28 cellular contexts compared by ENCODE assay signal in the genomic region with DNA sequence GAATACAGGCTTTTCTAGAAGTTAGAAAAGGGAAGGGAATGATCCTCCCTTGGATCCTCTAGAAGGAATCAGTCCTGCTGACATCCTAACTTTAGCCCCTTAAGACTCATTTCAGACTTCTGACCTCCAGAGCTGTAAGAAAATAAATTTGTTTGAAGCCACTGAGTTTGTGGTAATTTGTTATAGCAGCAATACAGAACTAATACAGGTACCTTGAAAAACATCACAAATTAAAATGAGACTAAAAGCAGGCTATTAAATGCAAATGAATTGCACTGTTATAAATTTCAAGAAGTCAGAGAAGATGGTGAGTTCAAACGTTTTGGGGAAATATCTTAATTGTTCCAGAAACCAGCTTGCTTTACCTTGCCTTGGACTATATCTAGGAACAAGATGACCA. TPM values are rescaled to one million over a fixed set of nuclear protein-coding genes. Genes with fewer than 3 reads are reported as not detected.
"Had no signal": no experiment of that assay in that cellular context is flagged by ENCODE, and none has a peak within 500 bp of the region (broad histone marks: within the 10 kb centered on the region; RNA-seq: fewer than 3 reads in every experiment).

No MANE protein-coding gene starts in this region.

- ATAC-seq: effector memory CD8-positive, alpha-beta T cell; esophagus mucosa; foreskin keratinocyte; gastrocnemius medialis; gastroesophageal sphincter; heart left ventricle; heart right ventricle had no signal

- H3K4me3 Mint-ChIP-seq: dendritic cell treated with granulocyte-macrophage colony-stimulating factor and Interleukin-4, amounts not matched to agents 40 ng/mL and 50 ng/mL, for 4 days; effector memory CD8-positive, alpha-beta T cell; endodermal cell had no signal

- DNase-seq: colonic mucosa; cortex of kidney; dermis blood vessel endothelial cell; dorsolateral prefrontal cortex; effector CD4-positive, alpha-beta T cell; effector CD8-positive, alpha-beta T cell; effector memory CD4-positive, alpha-beta T cell; effector memory CD8-positive, alpha-beta T cell; endodermal cell; erythroblast; esophagus squamous epithelium; foreskin fibroblast; foreskin keratinocyte; gastrocnemius medialis; glutamatergic neuron; head of caudate nucleus; heart left ventricle; heart right ventricle had no signal

- FAIRE-seq: colon, endometrium, endothelial cell of umbilical vein, frontal cortex had no signal

- H3K27ac Mint-ChIP-seq: dendritic cell treated with granulocyte-macrophage colony-stimulating factor and Interleukin-4, amounts not matched to agents 40 ng/mL and 50 ng/mL, for 4 days; effector memory CD8-positive, alpha-beta T cell; endodermal cell had no signal

- H3K36me3 ChIP-seq: colonic mucosa, esophagus muscularis mucosa, esophagus squamous epithelium, gastrocnemius medialis, gastroesophageal sphincter, heart left ventricle, heart right ventricle had no signal

- H3K9me3 Mint-ChIP-seq: dendritic cell treated with granulocyte-macrophage colony-stimulating factor and Interleukin-4, amounts not matched to agents 40 ng/mL and 50 ng/mL, for 4 days; effector memory CD8-positive, alpha-beta T cell; endodermal cell had no signal

- H3K9me3 ChIP-seq: colonic mucosa, esophagus muscularis mucosa, esophagus squamous epithelium, gastrocnemius medialis, gastroesophageal sphincter, heart left ventricle, heart right ventricle had no signal

- H3K27ac ChIP-seq: colonic mucosa, coronary artery, dorsolateral prefrontal cortex, epithelial cell of prostate, esophagus muscularis mucosa, esophagus squamous epithelium, foreskin keratinocyte, gastrocnemius medialis, gastroesophageal sphincter, heart left ventricle, heart right ventricle had no signal

- H3K4me1 ChIP-seq: colonic mucosa, esophagus squamous epithelium, gastrocnemius medialis had no signal

- H3K27me3 ChIP-seq: colonic mucosa, dorsolateral prefrontal cortex, esophagus muscularis mucosa, esophagus squamous epithelium, foreskin keratinocyte, gastrocnemius medialis, gastroesophageal sphincter, heart left ventricle, heart right ventricle had no signal

- H3K4me3 ChIP-seq: colonic mucosa, coronary artery, dorsolateral prefrontal cortex, esophagus muscularis mucosa, esophagus squamous epithelium, gastrocnemius medialis, gastroesophageal sphincter, heart left ventricle, heart right ventricle had no signal

RNA-seq across cellular contexts. Expression of gene SH3BGR, which starts 12.5 kb away (rescaled TPM):
- polyA plus RNA-seq: endothelial cell of umbilical vein had no signal
